ENCODE assay signal across 30 cellular contexts in the genomic region with DNA sequence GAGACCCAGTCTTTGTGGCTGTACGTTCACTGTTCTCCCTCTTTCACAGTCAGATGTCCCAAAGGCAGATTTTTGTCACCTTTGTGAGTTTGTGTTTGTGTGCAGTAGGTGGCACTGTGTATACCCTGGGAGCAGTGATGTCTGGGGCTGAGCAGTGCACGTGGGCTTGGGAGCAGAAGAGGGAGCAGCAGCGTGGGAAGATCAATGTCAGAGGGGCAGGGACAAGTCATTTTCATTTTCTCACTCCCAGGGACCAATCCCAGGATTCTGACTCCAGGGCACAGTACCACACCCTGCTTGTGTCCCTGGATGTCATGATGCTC. TPM values are rescaled to one million over a fixed set of nuclear protein-coding genes. Genes with fewer than 3 reads are reported as not detected.
DNase-seq lines count a peak whose midpoint lies in the region; ATAC-seq, FAIRE-seq and TF ChIP-seq lines count a peak whose summit lies in the region.
"Had no signal": no experiment of that assay in that cellular context is flagged by ENCODE, and none has a peak within 500 bp of the region (broad histone marks: within the 10 kb centered on the region; RNA-seq: fewer than 3 reads in every experiment).

No MANE protein-coding gene starts in this region.

- H4K20me1 ChIP-seq in MM.1S (ENCODE audit: insufficient read depth, low read length) (no peaks in the 10 kb centered on the region), K562 (replicated peaks; ENCODE audit: control insufficient read depth, insufficient read depth, low read length) (no peaks in the 10 kb centered on the region)

- H3K27ac ChIP-seq in MM.1S (ENCODE audit: low read length) (no peak overlapping the region), K562 (ENCODE audit: extremely low read depth, low read depth, low read length) (no peak overlapping the region), heart right ventricle (no peak overlapping the region)
- H3K27ac ChIP-seq: esophagus muscularis mucosa, pancreas, SJSA1, upper lobe of left lung had no signal

- H3K9me1 ChIP-seq in K562 (ENCODE audit: control insufficient read depth, insufficient read depth, low read length), result no peaks in the 10 kb centered on the region

- TF ChIP-seq RAD21 in K562 (CRISPR knock-in tag; conservative IDR thresholded peaks at IDR 0.05 in 1 of 2, IDR thresholded peaks at IDR 0.05 in 1 of 2), result no peak

- CTCF ChIA-PET in K562 (lab: Yijun Ruan, JAX; ENCODE audit: low intra/inter-chr PET ratio), result no interaction called here

- no peaks in the 10 kb centered on the region for H3K79me2 ChIP-seq in MM.1S (ENCODE audit: low read length)
- H3K79me2 ChIP-seq in K562 (ENCODE audit: control insufficient read depth, insufficient read depth, low read length), result no peaks in the 10 kb centered on the region

- FAIRE-seq in K562 (lab: Jason Lieb, UNC), result no peak
- FAIRE-seq: pancreas, RCC 7860 had no signal

- H3K9me2 ChIP-seq in MM.1S (replicated peaks; ENCODE audit: insufficient read depth, low read length), result no peaks in the 10 kb centered on the region

- intact Hi-C loops in K562 (cut with micrococcal nuclease), result no loop called here
- intact Hi-C loops in heart right ventricle (cut with DNase I), result no loop called here

- H2AFZ ChIP-seq in MM.1S (ENCODE audit: low read length) (peak overlapping the region; percentile 54), K562 (ENCODE audit: low read depth, low read length) (0 out of 2 replicates have a peak overlapping the region, but pooled peaks have one; percentile 32)

- DNase-seq in NCI-H748 (lab: John Stamatoyannopoulos, UW; ENCODE audit: unreplicated experiment), result peak; percentile 45
- no peak for DNase-seq in NCI-H748 treated with DMSO at 0.1 percent for 48 hours (lab: John Stamatoyannopoulos, UW)
- DNase-seq in MM.1S, result no peak
- DNase-seq in K562 (ENCODE audit: extremely low read depth in 1 of 4, low spot score in 3 of 4), result peak in 2 of 4 experiments; percentile 4 to 8
- no peak for DNase-seq in NCI-H1417 (lab: John Stamatoyannopoulos, UW)
- no peak for DNase-seq in heart right ventricle
- DNase-seq in stimulated activated CD8-positive, alpha-beta memory T cell treated with anti-CD3 and anti-CD28 coated beads, Interleukin-4, amount 100 ng/mL, for 48 hours, result no peak
- DNase-seq: 8988T; activated CD4-positive, alpha-beta memory T cell treated with anti-CD3 and anti-CD28 coated beads for 36 hours; activated CD4-positive, CD25-positive, alpha-beta regulatory T cell treated with anti-CD3 and anti-CD28 coated beads, Interleukin-2, amount 50 U/mL, for 72 hours; aorta; CD8-positive, alpha-beta memory T cell; foreskin melanocyte; left cardiac atrium; NCI-H1048; NCI-H1694 treated with DMSO at 0.1 percent for 48 hours; NCI-H2171; NCI-H510A treated with DMSO at 0.1 percent for 48 hours; nephron progenitor cell; pancreas; stimulated activated CD4-positive, alpha-beta T cell treated with anti-CD3 and anti-CD28 coated beads, Interleukin-2, amount 100 ng/mL, for 24 hours had no signal

- H3K4me1 ChIP-seq in MM.1S (ENCODE audit: low read length) (no peaks in the 10 kb centered on the region), K562 (replicated peaks in 1 of 2; ENCODE audit: control insufficient read depth in 2 of 2, insufficient read depth in 2 of 2, low read length in 2 of 2) (no peaks in the 10 kb centered on the region), heart right ventricle (no peaks in the 10 kb centered on the region)
- H3K4me1 ChIP-seq: esophagus muscularis mucosa, pancreas, SJSA1, upper lobe of left lung had no signal

- H3K4me2 ChIP-seq in MM.1S (ENCODE audit: low read depth, low read length) (0 out of 2 replicates have a peak overlapping the region, but pooled peaks have one; percentile 25), K562 (ENCODE audit: insufficient read depth, low read length) (no peak overlapping the region)

- H3F3A ChIP-seq in MM.1S (ENCODE audit: insufficient read depth, low read length), result no peaks in the 10 kb centered on the region

- WGBS in K562 (ENCODE audit: insufficient coverage, low coverage, missing lambda C conversion rate), result 0% methylated on average over 2 of the region's 3 CpGs
- WGBS in heart right ventricle, 2 donors, result 13 to 17% methylated on average over 3 of the region's 3 CpGs

- ATAC-seq in K562 (no peak), heart right ventricle (no peak), HG02870 (IDR thresholded peaks at IDR 0.05; ENCODE audit: unreplicated experiment) (no peak)
- ATAC-seq: activated naive CD4-positive, alpha-beta T cell treated with anti-CD3 and anti-CD28 coated beads, Interleukin-2, amount 50 U/mL, for 72 hours; left cardiac atrium; pancreas had no signal

- BruUV-seq in K562 (replicated peaks; lab: Mats Ljungman, UMichigan), result no TSS peak

- H3K27me3 ChIP-seq in MM.1S (replicated peaks; ENCODE audit: insufficient read depth, low read length) (no peaks in the 10 kb centered on the region), K562 (ENCODE audit: control insufficient read depth in 2 of 2, insufficient read depth in 2 of 2, low read length in 2 of 2) (no peaks in the 10 kb centered on the region), heart right ventricle (peaks cover 0 to 7% (median 0%) of the 10 kb centered on the region in 7 donors)
- H3K27me3 ChIP-seq: pancreas, SJSA1, upper lobe of left lung had no signal

- H3K4me3 ChIP-seq in MM.1S (ENCODE audit: low read length), result no peak overlapping the region
- no peak overlapping the region for H3K4me3 ChIP-seq in K562
- no peak overlapping the region for H3K4me3 ChIP-seq in heart right ventricle
- H3K4me3 ChIP-seq: esophagus muscularis mucosa, pancreas, SJSA1, upper lobe of left lung had no signal

- H3K9me3 ChIP-seq in MM.1S (replicated peaks; ENCODE audit: insufficient read depth, low read length) (no peaks in the 10 kb centered on the region), K562 (replicated peaks; ENCODE audit: control insufficient read depth, insufficient read depth, low read depth, low read length) (no peaks in the 10 kb centered on the region), heart right ventricle (no peaks in the 10 kb centered on the region)
- H3K9me3 ChIP-seq: esophagus muscularis mucosa, pancreas, SJSA1, upper lobe of left lung had no signal

- no peak for TF ChIP-seq POLR2A in K562 (conservative IDR thresholded peaks at IDR 0.05)

- POLR2A ChIA-PET in K562 (lab: Yijun Ruan, JAX), result no interaction called here

- TF ChIP-seq EP300 in K562 (IDR thresholded peaks at IDR 0.05; ENCODE audit: low read length), result no peak

- in situ Hi-C loops in K562 (cut with MboI), result no loop called here

- no peak overlapping the region for H3K9ac ChIP-seq in MM.1S (ENCODE audit: low read length)
- no peak overlapping the region for H3K9ac ChIP-seq in K562 (ENCODE audit: insufficient read depth in 1 of 2, low read depth in 2 of 2, low read length in 2 of 2)

- peak; percentile 12; the same call in 1 of the 2 replicates for TF ChIP-seq CTCF in MM.1S (IDR thresholded peaks at IDR 0.05; ENCODE audit: low read length)
- TF ChIP-seq CTCF in K562 (IDR thresholded peaks at IDR 0.05 in 2 of 3, conservative IDR thresholded peaks at IDR 0.05 in 1 of 3; ENCODE audit: insufficient read depth in 2 of 3, low read depth in 1 of 3, low read length in 3 of 3), result 0 out of 6 replicates have a peak, but pooled peaks of 2 of the 3 experiments have one; percentile 1 to 28
- peak in 1 of 9 donors; percentile 3 for TF ChIP-seq CTCF in heart right ventricle (IDR thresholded peaks at IDR 0.05)

- H3K36me3 ChIP-seq in MM.1S (replicated peaks; ENCODE audit: insufficient read depth, low read length), result no peaks in the 10 kb centered on the region
- no peaks in the 10 kb centered on the region for H3K36me3 ChIP-seq in K562 (ENCODE audit: control insufficient read depth, insufficient read depth, low read length)
- H3K36me3 ChIP-seq in heart right ventricle, result no peaks in the 10 kb centered on the region
- H3K36me3 ChIP-seq: esophagus muscularis mucosa, pancreas, SJSA1, upper lobe of left lung had no signal

RNA-seq across cellular contexts. Expression of gene PSG6, which starts 2.0 kb away (rescaled TPM):
- not detected in 2 replicates for total RNA-seq in K562 (2011; cell fraction: chromatin; rRNA removed; ENCODE audit: low replicate concordance)
- total RNA-seq in K562 (2011; cell fraction: nucleolus; rRNA removed), result not detected in 2 replicates
- not detected in 2 replicates for total RNA-seq in K562 (2011; cell fraction: nucleoplasm; rRNA removed)
- total RNA-seq in K562 (2014; rRNA removed), result not detected in 2 replicates
- not detected in 2 replicates for total RNA-seq in K562 (2014; rRNA removed; fragmentation: Illumina TruSeq; extraction: Trizol)
- not detected in 2 replicates for total RNA-seq in K562 (2015; rRNA removed; fragmentation: Illumina TruSeq; extraction: Trizol)
- total RNA-seq in K562 (2021), result not detected in 2 replicates
- not detected in 2 replicates for polyA plus RNA-seq in K562 (2011; rRNA removed)
- not detected in 2 replicates for polyA plus RNA-seq in K562 (2011; cell fraction: cytosol; rRNA removed)
- not detected in 2 replicates for polyA plus RNA-seq in K562 (2011; cell fraction: nucleus; rRNA removed)
- polyA plus RNA-seq in K562 (2012), result not detected in 2 replicates
- polyA plus RNA-seq in K562 (2014; fragmentation: Illumina TruSeq; extraction: Trizol), result not detected in 2 replicates
- polyA plus RNA-seq in K562 (2014; fragmentation: Nextera tagmentation; extraction: Ambion mirVana), result not detected
- polyA plus RNA-seq in K562 (2014; rRNA removed), result not detected in 2 replicates
- not detected in 2 replicates for polyA minus RNA-seq in K562 (2011; rRNA and poly(A)+ RNA removed)
- not detected in 2 replicates for polyA minus RNA-seq in K562 (2011; cell fraction: cytosol; rRNA and poly(A)+ RNA removed)
- not detected in 2 replicates for polyA minus RNA-seq in K562 (2011; cell fraction: nucleus; rRNA and poly(A)+ RNA removed)
- total RNA-seq in heart right ventricle, result not detected
- not detected for polyA plus RNA-seq in heart right ventricle
- total RNA-seq: activated CD4-positive, alpha-beta memory T cell treated with anti-CD3 and anti-CD28 coated beads for 36 hours; activated naive CD4-positive, alpha-beta T cell treated with anti-CD3 and anti-CD28 coated beads, Interleukin-2, amount 50 U/mL, for 72 hours; activated T-helper 2 cell treated with anti-CD3 and anti-CD28 coated beads, Interferon-gamma antibody, Interleukin-2, Interleukin-4, amounts not matched to agents 10 μg/mL and 5 μg/mL and 100 μg/mL, durations not matched to agents 14 hours and 24 hours and 36 hours; aorta; CD8-positive, alpha-beta memory T cell; esophagus muscularis mucosa; left cardiac atrium; pancreas; SJSA1; subcutaneous adipose tissue; T-helper 1 cell treated with Interleukin-12 subunit alpha and Interleukin-12 subunit beta and Interleukin-4 antibody, amounts not matched to agents 30 ng/mL and 1 ng/mL, for 36 hours; upper lobe of left lung had no signal
- polyA plus RNA-seq: aorta; CD8-positive, alpha-beta memory T cell; pancreas had no signal

RNA-seq across cellular contexts. Expression of gene PSG7, which starts 17.3 kb away (rescaled TPM):
- not detected in 2 replicates for total RNA-seq in K562 (2011; cell fraction: chromatin; rRNA removed; ENCODE audit: low replicate concordance)
- total RNA-seq in K562 (2011; cell fraction: nucleolus; rRNA removed), result not detected in 2 replicates
- not detected in 2 replicates for total RNA-seq in K562 (2011; cell fraction: nucleoplasm; rRNA removed)
- not detected in 2 replicates for total RNA-seq in K562 (2014; rRNA removed)
- total RNA-seq in K562 (2014; rRNA removed; fragmentation: Illumina TruSeq; extraction: Trizol), result not detected in 2 replicates
- total RNA-seq in K562 (2015; rRNA removed; fragmentation: Illumina TruSeq; extraction: Trizol), result not detected in 2 replicates
- not detected in 2 replicates for total RNA-seq in K562 (2021)
- not detected in 2 replicates for polyA plus RNA-seq in K562 (2011; rRNA removed)
- polyA plus RNA-seq in K562 (2011; cell fraction: cytosol; rRNA removed), result not detected in 2 replicates
- polyA plus RNA-seq in K562 (2011; cell fraction: nucleus; rRNA removed), result not detected in 2 replicates
- not detected in 2 replicates for polyA plus RNA-seq in K562 (2012)
- polyA plus RNA-seq in K562 (2014; fragmentation: Illumina TruSeq; extraction: Trizol), result not detected in 2 replicates
- not detected for polyA plus RNA-seq in K562 (2014; fragmentation: Nextera tagmentation; extraction: Ambion mirVana)
- not detected in 2 replicates for polyA plus RNA-seq in K562 (2014; rRNA removed)
- polyA minus RNA-seq in K562 (2011; rRNA and poly(A)+ RNA removed), result not detected in 2 replicates
- polyA minus RNA-seq in K562 (2011; cell fraction: cytosol; rRNA and poly(A)+ RNA removed), result not detected in 2 replicates
- polyA minus RNA-seq in K562 (2011; cell fraction: nucleus; rRNA and poly(A)+ RNA removed), result not detected in 2 replicates
- total RNA-seq in heart right ventricle, result not detected
- polyA plus RNA-seq in heart right ventricle, result not detected
- total RNA-seq: activated CD4-positive, alpha-beta memory T cell treated with anti-CD3 and anti-CD28 coated beads for 36 hours; activated naive CD4-positive, alpha-beta T cell treated with anti-CD3 and anti-CD28 coated beads, Interleukin-2, amount 50 U/mL, for 72 hours; activated T-helper 2 cell treated with anti-CD3 and anti-CD28 coated beads, Interferon-gamma antibody, Interleukin-2, Interleukin-4, amounts not matched to agents 10 μg/mL and 5 μg/mL and 100 μg/mL, durations not matched to agents 14 hours and 24 hours and 36 hours; aorta; CD8-positive, alpha-beta memory T cell; esophagus muscularis mucosa; left cardiac atrium; pancreas; SJSA1; subcutaneous adipose tissue; T-helper 1 cell treated with Interleukin-12 subunit alpha and Interleukin-12 subunit beta and Interleukin-4 antibody, amounts not matched to agents 30 ng/mL and 1 ng/mL, for 36 hours; upper lobe of left lung had no signal
- polyA plus RNA-seq: aorta; CD8-positive, alpha-beta memory T cell; pancreas had no signal

RNA-seq across cellular contexts. Expression of gene PSG1, which starts 40.2 kb away (rescaled TPM):
- not detected in 2 replicates for total RNA-seq in K562 (2011; cell fraction: chromatin; rRNA removed; ENCODE audit: low replicate concordance)
- total RNA-seq in K562 (2011; cell fraction: nucleolus; rRNA removed), result not detected in 2 replicates
- total RNA-seq in K562 (2011; cell fraction: nucleoplasm; rRNA removed), result not detected in 2 replicates
- not detected in 2 replicates for total RNA-seq in K562 (2014; rRNA removed)
- not detected in 2 replicates for total RNA-seq in K562 (2014; rRNA removed; fragmentation: Illumina TruSeq; extraction: Trizol)
- not detected in 2 replicates for total RNA-seq in K562 (2015; rRNA removed; fragmentation: Illumina TruSeq; extraction: Trizol)
- not detected in 2 replicates for total RNA-seq in K562 (2021)
- polyA plus RNA-seq in K562 (2011; rRNA removed), result not detected in 2 replicates
- not detected in 2 replicates for polyA plus RNA-seq in K562 (2011; cell fraction: cytosol; rRNA removed)
- polyA plus RNA-seq in K562 (2011; cell fraction: nucleus; rRNA removed), result not detected in 2 replicates
- polyA plus RNA-seq in K562 (2012), result not detected in 2 replicates
- not detected in 2 replicates for polyA plus RNA-seq in K562 (2014; fragmentation: Illumina TruSeq; extraction: Trizol)
- polyA plus RNA-seq in K562 (2014; fragmentation: Nextera tagmentation; extraction: Ambion mirVana), result not detected
- not detected in 2 replicates for polyA plus RNA-seq in K562 (2014; rRNA removed)
- polyA minus RNA-seq in K562 (2011; rRNA and poly(A)+ RNA removed), result not detected in 2 replicates
- not detected in 2 replicates for polyA minus RNA-seq in K562 (2011; cell fraction: cytosol; rRNA and poly(A)+ RNA removed)
- not detected in 2 replicates for polyA minus RNA-seq in K562 (2011; cell fraction: nucleus; rRNA and poly(A)+ RNA removed)
- total RNA-seq in heart right ventricle, result not detected
- polyA plus RNA-seq in heart right ventricle, result not detected
- total RNA-seq: activated CD4-positive, alpha-beta memory T cell treated with anti-CD3 and anti-CD28 coated beads for 36 hours; activated T-helper 2 cell treated with anti-CD3 and anti-CD28 coated beads, Interferon-gamma antibody, Interleukin-2, Interleukin-4, amounts not matched to agents 10 μg/mL and 5 μg/mL and 100 μg/mL, durations not matched to agents 14 hours and 24 hours and 36 hours; aorta; CD8-positive, alpha-beta memory T cell; left cardiac atrium; pancreas; T-helper 1 cell treated with Interleukin-12 subunit alpha and Interleukin-12 subunit beta and Interleukin-4 antibody, amounts not matched to agents 30 ng/mL and 1 ng/mL, for 36 hours; upper lobe of left lung had no signal
- polyA plus RNA-seq: aorta; CD8-positive, alpha-beta memory T cell; pancreas had no signal
